In the genomic region with DNA sequence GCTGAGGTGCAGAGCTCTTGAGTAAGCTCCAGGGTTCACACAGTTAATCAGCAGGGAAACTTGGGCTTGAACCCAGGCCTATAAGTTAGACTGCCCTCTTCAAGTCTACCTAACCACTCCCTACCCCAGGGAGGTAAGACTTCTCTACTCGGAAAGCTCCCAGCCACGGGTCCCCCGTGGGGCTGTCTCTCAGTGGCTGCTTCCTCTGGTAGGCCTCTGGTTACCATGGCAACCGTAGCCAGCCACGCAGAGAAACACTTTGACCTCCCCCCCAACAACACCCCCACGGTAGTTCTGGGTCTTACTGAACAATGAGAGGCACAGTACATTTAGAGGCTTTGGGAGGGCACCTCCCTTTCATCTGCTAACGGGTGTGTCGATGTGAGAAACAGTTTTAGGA, we compare ENCODE assay signal across 1 cellular context.
TF ChIP-seq lines count a peak whose summit lies in the region.

No MANE protein-coding gene starts in this region.

TF ChIP-seq in K562, 482 proteins besides CTCF, POLR2A, EP300 and RAD21 (continued from another document):
- peak; percentile 87 for TF ChIP-seq RFX1 (IDR thresholded peaks at IDR 0.05)
